ENCODE assay signal across 8 cellular contexts in the genomic region with DNA sequence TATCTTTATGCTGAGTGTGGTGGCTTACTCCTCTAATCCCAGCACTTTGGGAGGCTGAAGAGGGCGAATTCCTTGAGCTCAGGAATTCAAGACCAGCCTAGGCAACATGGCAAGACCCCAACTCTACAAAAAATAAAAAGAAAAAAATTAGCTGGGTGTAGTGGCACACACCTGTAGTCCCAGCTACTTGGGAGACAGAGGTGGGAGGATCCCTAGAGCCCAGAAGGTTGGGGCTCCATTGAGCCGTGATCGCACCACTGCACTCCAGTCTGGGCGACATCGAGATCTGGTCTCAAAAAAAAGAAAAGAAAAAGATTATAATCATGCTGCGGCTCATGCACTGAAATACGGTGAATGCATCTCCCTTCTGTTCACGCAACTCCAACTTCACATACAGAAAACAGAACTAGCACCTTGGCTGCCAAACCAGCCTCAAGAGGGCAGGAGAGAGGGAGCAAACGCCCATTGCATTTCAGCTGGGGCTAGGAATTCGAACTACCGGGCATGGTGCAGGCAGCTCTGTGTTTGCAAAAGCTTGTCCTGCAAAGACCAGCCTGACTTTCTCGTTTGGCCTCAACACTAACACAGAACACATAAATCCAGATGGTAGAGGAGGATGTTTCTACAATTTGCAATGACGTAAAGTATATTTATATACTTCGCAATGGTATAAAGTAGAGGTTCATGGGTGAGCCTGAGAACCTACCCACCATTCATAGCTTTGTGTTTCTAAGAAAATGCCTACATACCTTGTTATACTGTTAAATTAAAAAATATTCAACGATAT. TPM values are rescaled to one million over a fixed set of nuclear protein-coding genes. Genes with fewer than 3 reads are reported as not detected.
DNase-seq lines count a peak whose midpoint lies in the region; ATAC-seq, FAIRE-seq and TF ChIP-seq lines count a peak whose summit lies in the region.

No MANE protein-coding gene starts in this region.

- H4K5ac ChIP-seq in mesendoderm (ENCODE audit: low read length): no peak overlapping the region

- no peak for DNase-seq in GM12891 (ENCODE audit: insufficient read length, low spot score)
- DNase-seq in NCI-H526 treated with DMSO at 0.1 percent for 48 hours (lab: John Stamatoyannopoulos, UW): peak; percentile 11
- peak; percentile 67 for DNase-seq in activated CD4-positive, alpha-beta memory T cell treated with anti-CD3 and anti-CD28 coated beads for 36 hours
- DNase-seq in effector memory CD8-positive, alpha-beta T cell: peak; percentile 44 to 46 (median 44)
- peak; percentile 78 for DNase-seq in mesendoderm
- DNase-seq in stimulated activated naive CD4-positive, alpha-beta T cell treated with Interleukin-2 at 50 U/mL for 16 hours (lab: John Stamatoyannopoulos, UW): peak; percentile 28

- peaks cover 4% of the 10 kb centered on the region for H3K4me1 Mint-ChIP-seq in activated CD4-positive, alpha-beta memory T cell treated with anti-CD3 and anti-CD28 coated beads for 36 hours (ENCODE audit: low read depth)
- H3K4me1 Mint-ChIP-seq in effector memory CD8-positive, alpha-beta T cell (ENCODE audit: low read depth in 2 of 2): peaks cover 4 to 5% of the 10 kb centered on the region in 2 donors

- CTCF ChIA-PET in activated CD4-positive, alpha-beta memory T cell treated with anti-CD3 and anti-CD28 coated beads for 36 hours (lab: Charles Lee): interaction anchor here (0.6 to 2.6 kb wide), 14 partner anchors 9 to 693 kb away, joined by 3 to 25 read pairs (median 4); no protein-coding TSS in a partner anchor

- no peaks in the 10 kb centered on the region for H3K79me2 ChIP-seq in mesendoderm (ENCODE audit: control insufficient read depth, insufficient read depth, low read length)

- no peak overlapping the region for H3K4me3 ChIP-seq in mesendoderm (ENCODE audit: low read length)

- TF ChIP-seq POLR2A in GM12891 (IDR thresholded peaks at IDR 0.05; ENCODE audit: low read depth, low read length): no peak

- H3K9ac ChIP-seq in mesendoderm (ENCODE audit: low read length): no peak overlapping the region

- no peak overlapping the region for H2AK5ac ChIP-seq in mesendoderm (ENCODE audit: low read length)

- H3K27ac ChIP-seq in mesendoderm (ENCODE audit: low read depth, low read length): no peak overlapping the region

- H3K4me3 Mint-ChIP-seq in activated CD4-positive, alpha-beta memory T cell treated with anti-CD3 and anti-CD28 coated beads for 36 hours: no peak overlapping the region
- H3K4me3 Mint-ChIP-seq in effector memory CD8-positive, alpha-beta T cell: no peak overlapping the region

- no peak overlapping the region for H4K8ac ChIP-seq in mesendoderm (ENCODE audit: low read depth, low read length)

- ATAC-seq in effector memory CD8-positive, alpha-beta T cell (replicated peaks): peak; percentile 79
- no peak for ATAC-seq in HG03520 (IDR thresholded peaks at IDR 0.05; ENCODE audit: unreplicated experiment)

- H3K23ac ChIP-seq in mesendoderm (ENCODE audit: low read length): no peak overlapping the region

- H2BK120ac ChIP-seq in mesendoderm (ENCODE audit: low read depth, low read length): no peak overlapping the region

- H3K79me1 ChIP-seq in mesendoderm (ENCODE audit: low read length): no peaks in the 10 kb centered on the region

- H3K36me3 Mint-ChIP-seq in activated CD4-positive, alpha-beta memory T cell treated with anti-CD3 and anti-CD28 coated beads for 36 hours: no peaks in the 10 kb centered on the region
- H3K36me3 Mint-ChIP-seq in effector memory CD8-positive, alpha-beta T cell (ENCODE audit: insufficient read depth): no peaks in the 10 kb centered on the region

- intact Hi-C loops in activated CD4-positive, alpha-beta memory T cell treated with anti-CD3 and anti-CD28 coated beads for 36 hours (cut with micrococcal nuclease): no loop called here

- no peaks in the 10 kb centered on the region for H3K9me3 Mint-ChIP-seq in activated CD4-positive, alpha-beta memory T cell treated with anti-CD3 and anti-CD28 coated beads for 36 hours
- H3K9me3 Mint-ChIP-seq in effector memory CD8-positive, alpha-beta T cell: no peaks in the 10 kb centered on the region

- no peaks in the 10 kb centered on the region for H3K36me3 ChIP-seq in mesendoderm (ENCODE audit: control insufficient read depth, insufficient read depth, low read length)

- H3K4me1 ChIP-seq in mesendoderm (ENCODE audit: control insufficient read depth, low read depth, low read length): peaks cover 2% of the 10 kb centered on the region

- no peak overlapping the region for H2BK15ac ChIP-seq in mesendoderm (replicated peaks; ENCODE audit: low read depth)

- H3K27ac Mint-ChIP-seq in activated CD4-positive, alpha-beta memory T cell treated with anti-CD3 and anti-CD28 coated beads for 36 hours: no peak overlapping the region
- H3K27ac Mint-ChIP-seq in effector memory CD8-positive, alpha-beta T cell: no peak overlapping the region

- FAIRE-seq in A204.1 (lab: Jason Lieb, UNC) (peak; percentile 83), GM12891 (lab: Jason Lieb, UNC) (peak; percentile 95)

- peaks cover 8% of the 10 kb centered on the region for H3K27me3 Mint-ChIP-seq in activated CD4-positive, alpha-beta memory T cell treated with anti-CD3 and anti-CD28 coated beads for 36 hours
- H3K27me3 Mint-ChIP-seq in effector memory CD8-positive, alpha-beta T cell: peaks cover 20 to 35% of the 10 kb centered on the region in 2 donors

- no CpG with 5 or more reads among the region's 15 CpGs for WGBS in mesendoderm (ENCODE audit: extremely low coverage, insufficient coverage, low lambda C conversion rate)

- H3K56ac ChIP-seq in mesendoderm (ENCODE audit: low read length): no peak overlapping the region

- H3K4me2 ChIP-seq in mesendoderm (ENCODE audit: low read length): no peak overlapping the region

- POLR2A ChIA-PET in activated CD4-positive, alpha-beta memory T cell treated with anti-CD3 and anti-CD28 coated beads for 36 hours (lab: Charles Lee): interaction anchor here (0.9 to 2.0 kb wide), 2 partner anchors 11 to 24 kb away, joined by 3 to 6 read pairs; partner anchors contain the start of gene RPL3

- no peak overlapping the region for H2BK5ac ChIP-seq in mesendoderm (ENCODE audit: low read length)

- H3K4ac ChIP-seq in mesendoderm (ENCODE audit: low read depth, low read length): no peak overlapping the region

- no peaks in the 10 kb centered on the region for H3K27me3 ChIP-seq in mesendoderm (ENCODE audit: insufficient read depth, low read length, poor library complexity)

- H3K18ac ChIP-seq in mesendoderm (ENCODE audit: low read length): no peak overlapping the region

TF ChIP-seq in GM12891, 5 proteins besides CTCF, POLR2A, EP300 and RAD21:
- no peak for TF ChIP-seq SPI1 (IDR thresholded peaks at IDR 0.05; ENCODE audit: low read depth, low read length)
- TF ChIP-seq POLR2AphosphoS5 (IDR thresholded peaks at IDR 0.05; ENCODE audit: low read depth, low read length): no peak
- no peak for TF ChIP-seq TAF1 (IDR thresholded peaks at IDR 0.05; ENCODE audit: low read depth, low read length)
- no peak for TF ChIP-seq POU2F2 (IDR thresholded peaks at IDR 0.05; ENCODE audit: low read depth, low read length)
- TF ChIP-seq PAX5 (IDR thresholded peaks at IDR 0.05; ENCODE audit: insufficient read depth, low read length, severe bottlenecking): no peak
TF ChIP-seq in GM12891: peak in this region for 0.

RNA-seq across cellular contexts. Expression of gene SYNGR1, which starts 6.3 kb away (rescaled TPM):
- polyA plus RNA-seq in GM12891 (2012; ENCODE audit: low read depth, missing spikeins): 4.9 TPM
- not detected for total RNA-seq in activated CD4-positive, alpha-beta memory T cell treated with anti-CD3 and anti-CD28 coated beads for 36 hours
- 10.5 TPM for polyA plus RNA-seq in mesendoderm (2013, experiment 1 of 2)
- polyA plus RNA-seq in mesendoderm (2013, experiment 2 of 2): 10.0 TPM

RNA-seq across cellular contexts. Expression of gene RPL3, which starts 24.0 kb away (rescaled TPM):
- polyA plus RNA-seq in GM12891 (2012; ENCODE audit: low read depth, missing spikeins): 5,515 TPM
- 1,000 to 10,000 TPM; 2,986 to 3,013 TPM for total RNA-seq in activated CD4-positive, alpha-beta memory T cell treated with anti-CD3 and anti-CD28 coated beads for 36 hours
- 2,149 TPM for polyA plus RNA-seq in mesendoderm (2013, experiment 1 of 2)
- polyA plus RNA-seq in mesendoderm (2013, experiment 2 of 2): 2,158 TPM

RNA-seq across cellular contexts. Expression of gene TAB1, which starts 56.1 kb away (rescaled TPM):
- 8.7 TPM for polyA plus RNA-seq in GM12891 (2012; ENCODE audit: low read depth, missing spikeins)
- total RNA-seq in activated CD4-positive, alpha-beta memory T cell treated with anti-CD3 and anti-CD28 coated beads for 36 hours: 10 to 100 TPM; 17.2 to 21.1 TPM
- polyA plus RNA-seq in mesendoderm (2013, experiment 1 of 2): 13.1 TPM
- polyA plus RNA-seq in mesendoderm (2013, experiment 2 of 2): 12.1 TPM
